Comparison of ENCODE assay signal across 8 cellular contexts in the genomic region with DNA sequence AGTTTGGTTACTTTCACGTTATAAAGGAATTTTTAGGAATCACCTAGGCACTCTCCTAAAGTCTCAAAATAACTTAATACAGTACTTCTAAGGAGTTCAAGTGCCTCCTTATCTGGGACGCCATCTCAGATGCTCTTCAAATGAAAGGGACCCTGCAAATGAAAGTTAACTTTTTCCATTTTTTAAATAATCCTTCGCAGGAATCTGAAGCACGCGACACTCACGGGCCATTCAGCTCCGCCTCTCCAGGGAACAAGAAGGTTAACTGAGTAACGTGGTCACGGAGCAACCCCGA. TPM values are rescaled to one million over a fixed set of nuclear protein-coding genes. Genes with fewer than 3 reads are reported as not detected.
DNase-seq lines count a peak whose midpoint lies in the region; ATAC-seq and TF ChIP-seq lines count a peak whose summit lies in the region.

No MANE protein-coding gene starts in this region.

- intact Hi-C loops in activated CD4-positive, alpha-beta T cell treated with anti-CD3 and anti-CD28 coated beads for 36 hours (cut with DNase I, micrococcal nuclease), result no loop called here
- intact Hi-C loops in activated CD8-positive, alpha-beta T cell treated with anti-CD3 and anti-CD28 coated beads for 36 hours (cut with micrococcal nuclease), result no loop called here
- intact Hi-C loops in testis (cut with DNase I; ENCODE audit: low total_unique reads) (no loop called here), posterior cingulate gyrus (cut with DNase I) (loop anchor here (10.0 kb wide), 1 partner anchor 109 kb away; a partner anchor contains a TSS)

- H3K4me1 ChIP-seq in testis, result peaks cover 18% of the 10 kb centered on the region

- CTCF ChIA-PET in activated CD4-positive, alpha-beta T cell treated with anti-CD3 and anti-CD28 coated beads for 36 hours (lab: Charles Lee), result interaction anchor here (1.6 kb wide), 1 partner anchor 156 kb away, joined by 4 read pairs; no protein-coding TSS in a partner anchor
- CTCF ChIA-PET in activated CD8-positive, alpha-beta T cell treated with anti-CD3 and anti-CD28 coated beads for 36 hours (lab: Charles Lee), result interaction anchor here (2.4 to 2.5 kb wide), 2 partner anchors 17 to 19 kb away, joined by 7 to 12 read pairs; no protein-coding TSS in a partner anchor

- no peak for DNase-seq in activated CD4-positive, alpha-beta T cell treated with anti-CD3 and anti-CD28 coated beads for 36 hours
- no peak for DNase-seq in activated CD4-positive, alpha-beta T cell treated with anti-CD3 and anti-CD28 coated beads for 48 hours
- no peak for DNase-seq in activated CD8-positive, alpha-beta T cell treated with anti-CD3 and anti-CD28 coated beads for 36 hours
- DNase-seq in testis (no peak), posterior cingulate gyrus (no peak), NCI-H1105 (lab: John Stamatoyannopoulos, UW) (no peak)

- TF ChIP-seq CTCF in activated CD8-positive, alpha-beta T cell treated with anti-CD3 and anti-CD28 coated beads for 36 hours (IDR thresholded peaks at IDR 0.05), result no peak
- TF ChIP-seq CTCF in testis (IDR thresholded peaks at IDR 0.05), result peak in 1 of 3 experiments; percentile 2

- no peaks in the 10 kb centered on the region for H3K9me3 Mint-ChIP-seq in activated CD4-positive, alpha-beta T cell treated with anti-CD3 and anti-CD28 coated beads for 36 hours (ENCODE audit: low read depth)
- H3K9me3 Mint-ChIP-seq in activated CD8-positive, alpha-beta T cell treated with anti-CD3 and anti-CD28 coated beads for 36 hours, result no peaks in the 10 kb centered on the region

- H3K9me3 ChIP-seq in iPS-18c (ENCODE audit: control insufficient read depth, insufficient read depth, low read length) (no peaks in the 10 kb centered on the region), testis (no peaks in the 10 kb centered on the region)

- H3K4me3 ChIP-seq in iPS-18c (ENCODE audit: insufficient read depth, low read depth, low read length) (peak overlapping the region; percentile 90), testis (peak overlapping the region; percentile 89 to 90)

- no peaks in the 10 kb centered on the region for H3K36me3 ChIP-seq in testis (ENCODE audit: low read depth, missing control alignments)

- H3K36me3 Mint-ChIP-seq in activated CD4-positive, alpha-beta T cell treated with anti-CD3 and anti-CD28 coated beads for 36 hours (ENCODE audit: low read depth), result peaks cover 28% of the 10 kb centered on the region
- peaks cover 26% of the 10 kb centered on the region for H3K36me3 Mint-ChIP-seq in activated CD8-positive, alpha-beta T cell treated with anti-CD3 and anti-CD28 coated beads for 36 hours (ENCODE audit: low read depth)

- no peak for TF ChIP-seq POLR2A in testis (IDR thresholded peaks at IDR 0.05)

- 0% methylated on average over 8 to 10 of the region's 10 CpGs for WGBS in testis, 2 donors

- peaks cover 52% of the 10 kb centered on the region for H3K4me1 Mint-ChIP-seq in activated CD4-positive, alpha-beta T cell treated with anti-CD3 and anti-CD28 coated beads for 36 hours
- H3K4me1 Mint-ChIP-seq in activated CD8-positive, alpha-beta T cell treated with anti-CD3 and anti-CD28 coated beads for 36 hours (ENCODE audit: low read depth), result peaks cover 54% of the 10 kb centered on the region

- H3K27ac Mint-ChIP-seq in activated CD4-positive, alpha-beta T cell treated with anti-CD3 and anti-CD28 coated beads for 36 hours, result peak overlapping the region; percentile 99
- H3K27ac Mint-ChIP-seq in activated CD8-positive, alpha-beta T cell treated with anti-CD3 and anti-CD28 coated beads for 36 hours, result peak overlapping the region; percentile 98

- no peaks in the 10 kb centered on the region for H3K27me3 Mint-ChIP-seq in activated CD4-positive, alpha-beta T cell treated with anti-CD3 and anti-CD28 coated beads for 36 hours
- no peaks in the 10 kb centered on the region for H3K27me3 Mint-ChIP-seq in activated CD8-positive, alpha-beta T cell treated with anti-CD3 and anti-CD28 coated beads for 36 hours

- no peak for ATAC-seq in activated CD4-positive, alpha-beta T cell treated with anti-CD3 and anti-CD28 coated beads for 36 hours
- peak; percentile 57 for ATAC-seq in activated CD8-positive, alpha-beta T cell treated with anti-CD3 and anti-CD28 coated beads for 36 hours
- ATAC-seq in HG03521 (IDR thresholded peaks at IDR 0.05; ENCODE audit: unreplicated experiment), result no peak

- H3K27me3 ChIP-seq in testis, result no peaks in the 10 kb centered on the region

- H3K27ac ChIP-seq in testis, result peak overlapping the region; percentile 92 to 94

- POLR2A ChIA-PET in activated CD4-positive, alpha-beta T cell treated with anti-CD3 and anti-CD28 coated beads for 36 hours (lab: Charles Lee), result interaction anchor here (0.6 to 1.5 kb wide), 7 partner anchors 14 to 212 kb away, joined by 3 to 8 read pairs (median 3); a partner anchor contains a TSS
- POLR2A ChIA-PET in activated CD8-positive, alpha-beta T cell treated with anti-CD3 and anti-CD28 coated beads for 36 hours (lab: Charles Lee), result interaction anchor here (0.6 to 2.2 kb wide), 5 partner anchors 11 to 270 kb away, joined by 3 to 7 read pairs (median 3); a partner anchor contains a TSS

- H3K4me3 Mint-ChIP-seq in activated CD4-positive, alpha-beta T cell treated with anti-CD3 and anti-CD28 coated beads for 36 hours, result peak overlapping the region; percentile 99
- H3K4me3 Mint-ChIP-seq in activated CD8-positive, alpha-beta T cell treated with anti-CD3 and anti-CD28 coated beads for 36 hours, result peak overlapping the region; percentile 97

RNA-seq across cellular contexts. Expression of a gene that starts 0.5 kb away (rescaled TPM):
- total RNA-seq in activated CD4-positive, alpha-beta T cell treated with anti-CD3 and anti-CD28 coated beads for 36 hours, result 100 to 1,000 TPM; 100 to 115 TPM
- 100 to 1,000 TPM; 101 to 106 TPM for total RNA-seq in activated CD8-positive, alpha-beta T cell treated with anti-CD3 and anti-CD28 coated beads for 36 hours
- 10 to 100 TPM; 59.4 to 67.4 TPM for total RNA-seq in testis
- 36.8 TPM for polyA plus RNA-seq in testis (ENCODE audit: insufficient read depth, low read depth, low replicate concordance)
